8 cellular contexts compared by ENCODE assay signal in genomic region chr10:32445036-32445435, GRCh38. TPM values are rescaled to one million over a fixed set of nuclear protein-coding genes. Genes with fewer than 3 reads are reported as not detected.
DNase-seq lines count a peak whose midpoint lies in the region; ATAC-seq, FAIRE-seq and TF ChIP-seq lines count a peak whose summit lies in the region.

No MANE protein-coding gene starts in this region.

- H3K36me3 ChIP-seq in DOHH2 (ENCODE audit: control insufficient read depth, low read length) (peaks cover 3% of the 10 kb centered on the region; the same call in 1 of the 2 replicates), pancreas (no peaks in the 10 kb centered on the region), mesendoderm (ENCODE audit: control insufficient read depth, insufficient read depth, low read length) (no peaks in the 10 kb centered on the region)

- no peak overlapping the region for H2BK120ac ChIP-seq in mesendoderm (ENCODE audit: low read depth, low read length)

- H3K18ac ChIP-seq in mesendoderm (ENCODE audit: low read length): no peak overlapping the region

- peak; percentile 1 for DNase-seq in M059J (ENCODE audit: low read depth)
- no peak for DNase-seq in dorsolateral prefrontal cortex
- DNase-seq in pancreas: no peak
- no peak for DNase-seq in mesendoderm
- DNase-seq in activated CD4-positive, CD25-positive, alpha-beta regulatory T cell (lab: John Stamatoyannopoulos, UW): no peak
- DNase-seq in hippocampal formation (lab: John Stamatoyannopoulos, UW): no peak

- H3K23ac ChIP-seq in mesendoderm (ENCODE audit: low read length): no peak overlapping the region

- peak overlapping the region; percentile 86 for H3K4me3 ChIP-seq in DOHH2 (ENCODE audit: low read length)
- H3K4me3 ChIP-seq in dorsolateral prefrontal cortex: peak overlapping the region in 56 of 59 donors; percentile 59 to 94 (median 84)
- H3K4me3 ChIP-seq in pancreas: peak overlapping the region in 3 of 4 donors; percentile 44 to 63 (median 53)
- H3K4me3 ChIP-seq in mesendoderm (ENCODE audit: low read length): no peak overlapping the region

- TF ChIP-seq CTCF in DOHH2 (IDR thresholded peaks at IDR 0.05; ENCODE audit: low read depth, low read length, poor library complexity, severe bottlenecking) (no peak), dorsolateral prefrontal cortex (IDR thresholded peaks at IDR 0.05 in 54 of 56, conservative IDR thresholded peaks at IDR 0.05 in 2 of 56; ENCODE audit: low read depth in 1 of 56, partially characterized antibody in 56 of 56) (no peak), pancreas (IDR thresholded peaks at IDR 0.05) (no peak)

- H3K4ac ChIP-seq in mesendoderm (ENCODE audit: low read depth, low read length): no peak overlapping the region

- H3K27ac ChIP-seq in DOHH2 (ENCODE audit: low read depth, low read length) (no peak overlapping the region), dorsolateral prefrontal cortex (peak overlapping the region in 18 of 59 donors; percentile 83 to 99 (median 96)), pancreas (no peak overlapping the region), mesendoderm (ENCODE audit: low read depth, low read length) (no peak overlapping the region)

- no peak overlapping the region for H4K8ac ChIP-seq in mesendoderm (ENCODE audit: low read depth, low read length)

- H3F3A ChIP-seq in DOHH2 (ENCODE audit: control insufficient read depth, insufficient read depth): peaks cover 6% of the 10 kb centered on the region; the same call in 1 of the 2 replicates

- intact Hi-C loops in dorsolateral prefrontal cortex (cut with DNase I): loop anchor here (10.0 kb wide), 2 partner anchors 190 to 250 kb away; no protein-coding TSS in a partner anchor
- intact Hi-C loops in pancreas (cut with DNase I): loop anchor here in 1 of 3 donors (5.0 kb wide), 1 partner anchor 68 kb away; no protein-coding TSS in a partner anchor

- H3K27me3 ChIP-seq in DOHH2 (ENCODE audit: control insufficient read depth, low read length): no peaks in the 10 kb centered on the region
- H3K27me3 ChIP-seq in dorsolateral prefrontal cortex: no peaks in the 10 kb centered on the region
- H3K27me3 ChIP-seq in pancreas: no peaks in the 10 kb centered on the region
- no peaks in the 10 kb centered on the region for H3K27me3 ChIP-seq in mesendoderm (ENCODE audit: insufficient read depth, low read length, poor library complexity)

- no peaks in the 10 kb centered on the region for H3K9me2 ChIP-seq in DOHH2 (replicated peaks; ENCODE audit: control insufficient read depth, low read length)

- no peak overlapping the region for H2AK5ac ChIP-seq in mesendoderm (ENCODE audit: low read length)

- no peak overlapping the region for H2BK5ac ChIP-seq in mesendoderm (ENCODE audit: low read length)

- peaks cover 4% of the 10 kb centered on the region; the same call in 1 of the 2 replicates for H3K9me3 ChIP-seq in DOHH2 (ENCODE audit: control insufficient read depth, insufficient read depth, low read length)
- no peaks in the 10 kb centered on the region for H3K9me3 ChIP-seq in pancreas

- H3K79me2 ChIP-seq in DOHH2 (ENCODE audit: control insufficient read depth, low read length) (peaks cover 22% of the 10 kb centered on the region), mesendoderm (ENCODE audit: control insufficient read depth, insufficient read depth, low read length) (no peaks in the 10 kb centered on the region)

- ATAC-seq in pancreas: no peak
- no peak for ATAC-seq in GM21367 (IDR thresholded peaks at IDR 0.05; ENCODE audit: unreplicated experiment)

- H2BK15ac ChIP-seq in mesendoderm (replicated peaks; ENCODE audit: low read depth): no peak overlapping the region

- 94 to 97% methylated on average over 4 of the region's 4 CpGs for WGBS in pancreas, 2 donors
- no CpG with 5 or more reads among the region's 4 CpGs for WGBS in mesendoderm (ENCODE audit: extremely low coverage, insufficient coverage, low lambda C conversion rate)

- H3K56ac ChIP-seq in mesendoderm (ENCODE audit: low read length): no peak overlapping the region

- no peak overlapping the region for H3K9ac ChIP-seq in mesendoderm (ENCODE audit: low read length)

- no peaks in the 10 kb centered on the region for H4K20me1 ChIP-seq in DOHH2 (ENCODE audit: control insufficient read depth, insufficient read depth, low read depth, low read length)

- no peaks in the 10 kb centered on the region for H3K79me1 ChIP-seq in mesendoderm (ENCODE audit: low read length)

- peak overlapping the region; percentile 85 for H3K4me2 ChIP-seq in DOHH2 (ENCODE audit: low read length)
- H3K4me2 ChIP-seq in mesendoderm (ENCODE audit: low read length): no peak overlapping the region

- no peak overlapping the region for H4K5ac ChIP-seq in mesendoderm (ENCODE audit: low read length)

- no peak for FAIRE-seq in pancreas (lab: Jason Lieb, UNC)

- H3K4me1 ChIP-seq in DOHH2 (ENCODE audit: control insufficient read depth, low read length) (peaks cover 16% of the 10 kb centered on the region), pancreas (peaks cover 0 to 13% (median 0%) of the 10 kb centered on the region in 3 donors), mesendoderm (ENCODE audit: control insufficient read depth, low read depth, low read length) (no peaks in the 10 kb centered on the region)

RNA-seq across cellular contexts. Expression of gene CCDC7, which starts 0.9 kb away (rescaled TPM):
- 1.1 and 1.8 TPM in 2 replicates for total RNA-seq in M059J (2014; rRNA removed; shearing (Covaris generic))
- total RNA-seq in dorsolateral prefrontal cortex (100 to 1,000 TPM in 28 of 120 experiments, 10 to 100 TPM in 92; 53.8 to 143 (median 87.0) TPM), pancreas (10 to 100 TPM in 3 of 6 donors, 1 to 10 TPM in 3; 5.2 to 15.8 (median 9.4) TPM)
- polyA plus RNA-seq in pancreas: 1 to 10 TPM; 1.8 to 2.3 TPM
- 0.63 TPM for polyA plus RNA-seq in mesendoderm (2013, experiment 1 of 2)
- 0.41 TPM for polyA plus RNA-seq in mesendoderm (2013, experiment 2 of 2)
